Comparison of ENCODE assay signal across 9 cellular contexts in the genomic region with DNA sequence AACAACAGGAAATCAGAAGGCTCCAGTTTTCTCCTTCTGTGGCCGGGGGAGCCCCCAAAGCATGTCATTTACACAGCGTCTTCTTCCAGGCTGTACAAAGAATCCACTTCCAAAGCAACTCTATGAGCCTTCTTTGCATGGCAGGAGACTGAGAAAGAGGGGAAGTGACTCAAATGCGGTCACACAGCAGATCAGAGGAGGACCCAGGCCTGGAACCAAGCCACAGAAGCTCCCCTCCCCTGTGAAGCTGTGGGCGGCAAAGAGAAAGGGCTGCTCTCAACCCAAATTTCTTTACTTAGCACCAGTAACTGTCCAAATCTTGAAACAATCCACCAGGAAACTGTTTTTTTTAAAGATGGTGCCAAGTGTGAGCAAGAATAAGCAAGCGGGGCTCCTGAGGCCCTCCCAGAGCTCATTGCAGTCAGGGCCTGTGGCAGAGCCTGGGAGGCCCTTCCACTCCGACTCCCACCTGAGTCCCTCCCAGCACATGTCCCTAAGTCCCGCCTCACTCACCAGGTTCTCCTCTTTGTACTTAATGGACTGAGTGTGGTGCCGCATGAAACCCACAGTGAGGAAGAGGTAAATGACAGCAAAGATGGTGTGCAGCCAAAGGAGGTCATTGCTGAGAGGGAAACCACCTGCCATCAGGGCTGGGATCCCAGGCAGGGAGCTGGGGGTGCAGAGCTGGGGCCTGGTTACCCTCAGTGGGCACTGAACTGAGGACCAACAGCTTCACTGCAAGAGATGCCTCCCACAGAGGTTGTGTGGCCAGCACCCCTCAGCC. TPM values are rescaled to one million over a fixed set of nuclear protein-coding genes. Genes with fewer than 3 reads are reported as not detected.
DNase-seq lines count a peak whose midpoint lies in the region; ATAC-seq and TF ChIP-seq lines count a peak whose summit lies in the region.
"Had no signal": no experiment of that assay in that cellular context is flagged by ENCODE, and none has a peak within 500 bp of the region (broad histone marks: within the 10 kb centered on the region; RNA-seq: fewer than 3 reads in every experiment).

No MANE protein-coding gene starts in this region.

- peak; percentile 94 for ATAC-seq in DND-41 (ENCODE audit: insufficient read depth, low read depth)

- H3K9ac ChIP-seq in DND-41 (ENCODE audit: low read depth, low read length) (no peak overlapping the region), fibroblast of lung (ENCODE audit: insufficient read depth, low read length) (no peak overlapping the region)

- H4K20me1 ChIP-seq in DND-41 (ENCODE audit: insufficient read depth, low read length) (no peaks in the 10 kb centered on the region), fibroblast of lung (ENCODE audit: control insufficient read depth, extremely low read depth, insufficient read depth, low read length) (no peaks in the 10 kb centered on the region)

- no peak for TF ChIP-seq CTCF in DND-41 (IDR thresholded peaks at IDR 0.05; ENCODE audit: borderline replicate concordance, extremely low read depth, low read length, poor library complexity, severe bottlenecking)
- TF ChIP-seq CTCF in HL-60 (IDR thresholded peaks at IDR 0.05; ENCODE audit: insufficient read depth, low read length), result no peak
- TF ChIP-seq CTCF in fibroblast of lung (conservative IDR thresholded peaks at IDR 0.05 in 1 of 2, IDR thresholded peaks at IDR 0.05 in 1 of 2; ENCODE audit: low read depth in 1 of 2, low read length in 2 of 2), result no peak

- no peak overlapping the region for H3K4me2 ChIP-seq in DND-41 (ENCODE audit: insufficient read depth, low read length)
- H3K4me2 ChIP-seq in fibroblast of lung (ENCODE audit: extremely low read depth, insufficient read depth, low read length), result no peak overlapping the region

- peak; percentile 67 for DNase-seq in DND-41
- DNase-seq in HL-60 (ENCODE audit: low read depth in 1 of 2, low spot score in 1 of 2), result peak; percentile 71 to 90
- DNase-seq in activated CD4-positive, alpha-beta T cell treated with anti-CD3 and anti-CD28 coated beads, Interleukin-2, amount 50 U/mL, for 24 hours (ENCODE audit: low read depth in 1 of 2, low spot score in 1 of 2), result peak; percentile 37 to 76
- peak; percentile 55 to 87 for DNase-seq in fibroblast of lung (ENCODE audit: low read depth in 2 of 2)
- DNase-seq in stimulated activated CD8-positive, alpha-beta memory T cell treated with anti-CD3 and anti-CD28 coated beads, Interleukin-4, amount 100 ng/mL, for 24 hours (ENCODE audit: low read depth), result peak; percentile 55
- DNase-seq in anterior cingulate cortex (lab: John Stamatoyannopoulos, UW), result no peak
- no peak for DNase-seq in HPDE6-E6E7 (ENCODE audit: extremely low spot score)
- DNase-seq in GOT3 (lab: John Stamatoyannopoulos, UW), result no peak

- no peak overlapping the region for H2AFZ ChIP-seq in DND-41 (ENCODE audit: low read depth, low read length)
- no peak overlapping the region for H2AFZ ChIP-seq in fibroblast of lung (ENCODE audit: low read length)

- H3K79me2 ChIP-seq in DND-41 (ENCODE audit: insufficient read depth, low read length) (no peaks in the 10 kb centered on the region), fibroblast of lung (ENCODE audit: control insufficient read depth, insufficient read depth, low read length) (no peaks in the 10 kb centered on the region)

- H3K27me3 ChIP-seq in DND-41 (ENCODE audit: insufficient read depth, low read length, poor library complexity) (no peaks in the 10 kb centered on the region), HL-60 (ENCODE audit: insufficient read depth, poor library complexity, severe bottlenecking) (no peaks in the 10 kb centered on the region), fibroblast of lung (ENCODE audit: control insufficient read depth, insufficient read depth, low read length) (no peaks in the 10 kb centered on the region)

- peaks cover 14% of the 10 kb centered on the region for H3K4me1 ChIP-seq in DND-41 (ENCODE audit: insufficient read depth, low read length)
- peaks cover 7% of the 10 kb centered on the region for H3K4me1 ChIP-seq in fibroblast of lung (ENCODE audit: control insufficient read depth, extremely low read depth, insufficient read depth, low read length)

- H3K36me3 ChIP-seq in DND-41 (ENCODE audit: insufficient read depth, low read length), result peaks cover 7% of the 10 kb centered on the region
- peaks cover 23% of the 10 kb centered on the region for H3K36me3 ChIP-seq in fibroblast of lung (ENCODE audit: control insufficient read depth, insufficient read depth, low read length)

- H3K9me3 ChIP-seq in DND-41 (ENCODE audit: insufficient read depth, low read length, severe bottlenecking), result no peaks in the 10 kb centered on the region
- H3K9me3 ChIP-seq in fibroblast of lung (ENCODE audit: control insufficient read depth, insufficient read depth, low read depth, low read length), result no peaks in the 10 kb centered on the region

- 0 out of 2 replicates have a peak overlapping the region, but pooled peaks have one; percentile 19 for H3K27ac ChIP-seq in DND-41 (ENCODE audit: low read length)
- peak overlapping the region; percentile 18 for H3K27ac ChIP-seq in HL-60 (replicated peaks)
- no peak overlapping the region for H3K27ac ChIP-seq in fibroblast of lung (ENCODE audit: insufficient read depth, low read length)
- H3K27ac ChIP-seq: epithelial cell of prostate had no signal

- no peak overlapping the region for H3K4me3 ChIP-seq in DND-41 (ENCODE audit: low read depth in 1 of 2, low read length in 2 of 2)
- no peak overlapping the region for H3K4me3 ChIP-seq in HL-60 (replicated peaks; ENCODE audit: insufficient read depth, low read length)
- H3K4me3 ChIP-seq in fibroblast of lung (replicated peaks in 1 of 4; ENCODE audit: control extremely low read depth in 1 of 4, insufficient read depth in 1 of 4, low read depth in 3 of 4, low read length in 4 of 4), result no peak overlapping the region

RNA-seq across cellular contexts. Expression of a gene that starts 15.9 kb away (rescaled TPM):
- total RNA-seq in fibroblast of lung, result 16.2 and 24.1 TPM in 2 replicates
- polyA plus RNA-seq in fibroblast of lung, result 14.1 and 14.5 TPM in 2 replicates
- 11.8 and 12.3 TPM in 2 replicates for polyA plus RNA-seq in fibroblast of lung (2012)
- 45.5 and 49.2 TPM in 2 replicates for polyA minus RNA-seq in fibroblast of lung (ENCODE audit: low replicate concordance)

RNA-seq across cellular contexts. Expression of a gene that starts 22.7 kb away (rescaled TPM):
- total RNA-seq in fibroblast of lung, result 0.26 TPM in 1 of 2 replicates, not detected in the other
- not detected in 2 replicates for polyA plus RNA-seq in fibroblast of lung
- polyA plus RNA-seq in fibroblast of lung (2012), result not detected in 2 replicates
- polyA minus RNA-seq in fibroblast of lung (ENCODE audit: low replicate concordance), result not detected in 2 replicates

RNA-seq across cellular contexts. Expression of a gene that starts 56.3 kb away (rescaled TPM):
- total RNA-seq in fibroblast of lung, result 42.1 and 44.3 TPM in 2 replicates
- polyA plus RNA-seq in fibroblast of lung, result 39.1 and 57.8 TPM in 2 replicates
- 92.4 and 118 TPM in 2 replicates for polyA plus RNA-seq in fibroblast of lung (2012)
- polyA minus RNA-seq in fibroblast of lung (ENCODE audit: low replicate concordance), result 85.2 and 96.8 TPM in 2 replicates

RNA-seq across cellular contexts. Expression of a gene that starts 57.8 kb away (rescaled TPM):
- 30.6 and 32.4 TPM in 2 replicates for total RNA-seq in fibroblast of lung
- polyA plus RNA-seq in fibroblast of lung, result 28.6 and 35.5 TPM in 2 replicates
- polyA plus RNA-seq in fibroblast of lung (2012), result 37.1 and 48.9 TPM in 2 replicates
- 77.2 and 97.0 TPM in 2 replicates for polyA minus RNA-seq in fibroblast of lung (ENCODE audit: low replicate concordance)

Comparison
In these comparisons a context has a peak if more than half of its experiments do, and no peak if none do; other contexts are left out.
1. DNase-seq: peak in DND-41 (single experiment), HL-60 (2 of 2), activated CD4-positive, alpha-beta T cell treated with anti-CD3 and anti-CD28 coated beads, Interleukin-2, amount 50 U/mL, for 24 hours (2 of 2), fibroblast of lung (2 of 2) and stimulated activated CD8-positive, alpha-beta memory T cell treated with anti-CD3 and anti-CD28 coated beads, Interleukin-4, amount 100 ng/mL, for 24 hours (single experiment); none in anterior cingulate cortex (0 of 58), HPDE6-E6E7 (single experiment) and GOT3 (single experiment).